In the genomic region with DNA sequence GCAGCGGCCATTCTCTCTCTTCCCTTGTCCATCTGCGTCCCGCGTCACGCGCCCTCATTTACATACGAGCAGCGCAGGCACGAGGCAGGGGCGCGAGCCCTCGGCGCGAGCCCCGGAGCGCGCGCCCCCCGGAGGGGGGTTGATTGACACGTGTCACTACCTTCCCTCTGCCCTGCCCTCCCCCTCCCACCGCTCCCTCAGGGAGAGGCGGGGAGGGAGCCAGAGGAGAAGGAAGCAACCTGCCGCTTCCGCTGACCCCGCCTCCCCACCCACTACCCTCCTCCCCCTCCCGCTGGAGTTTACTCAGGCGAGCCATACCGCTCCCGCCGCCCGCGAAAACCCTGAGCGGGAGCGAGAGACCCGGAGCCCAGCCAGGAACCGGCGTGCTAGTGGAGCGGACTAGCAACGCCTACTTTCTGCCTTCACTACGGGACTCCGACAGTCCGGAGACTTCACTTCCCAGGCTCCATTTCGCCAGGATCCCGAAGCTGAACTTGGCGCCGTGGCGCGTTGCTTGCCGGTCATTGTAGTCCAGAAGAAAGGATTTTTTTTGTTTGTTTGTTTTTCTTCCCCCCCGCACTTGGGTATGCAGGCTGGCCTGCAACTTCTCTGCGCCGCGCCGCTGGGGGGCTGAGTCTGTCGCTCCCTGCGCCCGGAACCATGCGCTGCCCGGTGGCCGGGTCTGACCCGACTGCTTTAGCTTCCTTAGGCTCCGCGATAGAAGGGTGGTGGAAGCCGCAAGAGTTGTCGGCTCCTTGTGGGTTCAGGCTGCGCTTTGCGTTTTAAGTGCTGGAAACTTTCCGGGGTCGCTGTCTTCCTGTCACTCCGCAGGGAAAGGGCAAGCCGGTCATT, we compare ENCODE assay signal across 1 cellular context.
TF ChIP-seq lines count a peak whose summit lies in the region.

TSS of gene LCORL (minus strand) at position 36 of the 852 bp plus-strand sequence. CDS start at position 32, 4 bp downstream.

TF ChIP-seq in SK-N-SH, 30 proteins besides CTCF, POLR2A, EP300 and RAD21 (continued from another document):
- TF ChIP-seq, protein P1, sequence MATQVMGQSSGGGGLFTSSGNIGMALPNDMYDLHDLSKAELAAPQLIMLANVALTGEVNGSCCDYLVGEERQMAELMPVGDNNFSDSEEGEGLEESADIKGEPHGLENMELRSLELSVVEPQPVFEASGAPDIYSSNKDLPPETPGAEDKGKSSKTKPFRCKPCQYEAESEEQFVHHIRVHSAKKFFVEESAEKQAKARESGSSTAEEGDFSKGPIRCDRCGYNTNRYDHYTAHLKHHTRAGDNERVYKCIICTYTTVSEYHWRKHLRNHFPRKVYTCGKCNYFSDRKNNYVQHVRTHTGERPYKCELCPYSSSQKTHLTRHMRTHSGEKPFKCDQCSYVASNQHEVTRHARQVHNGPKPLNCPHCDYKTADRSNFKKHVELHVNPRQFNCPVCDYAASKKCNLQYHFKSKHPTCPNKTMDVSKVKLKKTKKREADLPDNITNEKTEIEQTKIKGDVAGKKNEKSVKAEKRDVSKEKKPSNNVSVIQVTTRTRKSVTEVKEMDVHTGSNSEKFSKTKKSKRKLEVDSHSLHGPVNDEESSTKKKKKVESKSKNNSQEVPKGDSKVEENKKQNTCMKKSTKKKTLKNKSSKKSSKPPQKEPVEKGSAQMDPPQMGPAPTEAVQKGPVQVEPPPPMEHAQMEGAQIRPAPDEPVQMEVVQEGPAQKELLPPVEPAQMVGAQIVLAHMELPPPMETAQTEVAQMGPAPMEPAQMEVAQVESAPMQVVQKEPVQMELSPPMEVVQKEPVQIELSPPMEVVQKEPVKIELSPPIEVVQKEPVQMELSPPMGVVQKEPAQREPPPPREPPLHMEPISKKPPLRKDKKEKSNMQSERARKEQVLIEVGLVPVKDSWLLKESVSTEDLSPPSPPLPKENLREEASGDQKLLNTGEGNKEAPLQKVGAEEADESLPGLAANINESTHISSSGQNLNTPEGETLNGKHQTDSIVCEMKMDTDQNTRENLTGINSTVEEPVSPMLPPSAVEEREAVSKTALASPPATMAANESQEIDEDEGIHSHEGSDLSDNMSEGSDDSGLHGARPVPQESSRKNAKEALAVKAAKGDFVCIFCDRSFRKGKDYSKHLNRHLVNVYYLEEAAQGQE (IDR thresholded peaks at IDR 0.05; ENCODE audit: low read depth, low read length) = no peak
- peak; percentile 95 for TF ChIP-seq MXI1 (IDR thresholded peaks at IDR 0.05; ENCODE audit: low read depth, low read length)
- TF ChIP-seq CHD2 (IDR thresholded peaks at IDR 0.05; ENCODE audit: low read length, partially characterized antibody) = peak; percentile 82
- 0 out of 2 replicates have a peak, but pooled peaks have one; percentile 30 for TF ChIP-seq TEAD4 (IDR thresholded peaks at IDR 0.05; ENCODE audit: borderline replicate concordance, insufficient read depth)
- no peak for TF ChIP-seq GATA2 (CRISPR knock-in tag; IDR thresholded peaks at IDR 0.05)
- peak; percentile 0; the same call in 1 of the 2 replicates for TF ChIP-seq TCF12 (IDR thresholded peaks at IDR 0.05)
- peak; percentile 58 for TF ChIP-seq GABPA (IDR thresholded peaks at IDR 0.05; ENCODE audit: low read depth)
- 0 out of 2 replicates have a peak, but pooled peaks have one; percentile 14 for TF ChIP-seq RCOR1 (IDR thresholded peaks at IDR 0.05; ENCODE audit: low read length)
- TF ChIP-seq SIN3A (IDR thresholded peaks at IDR 0.05; ENCODE audit: borderline replicate concordance, low read depth, low read length) = peak; percentile 69; the same call in 1 of the 2 replicates
- TF ChIP-seq YY1 (IDR thresholded peaks at IDR 0.05; ENCODE audit: low read depth) = peak; percentile 69; the same call in 1 of the 2 replicates
- 0 out of 2 replicates have a peak, but pooled peaks have one; percentile 53 for TF ChIP-seq FOXM1 (IDR thresholded peaks at IDR 0.05; ENCODE audit: low read depth)
- TF ChIP-seq POLR2AphosphoS5 (IDR thresholded peaks at IDR 0.05; ENCODE audit: low read depth, low read length) = 0 out of 2 replicates have a peak, but pooled peaks have one; percentile 21
- TF ChIP-seq JUND (IDR thresholded peaks at IDR 0.05) = no peak
- TF ChIP-seq NFIC (IDR thresholded peaks at IDR 0.05; ENCODE audit: borderline replicate concordance) = 0 out of 2 replicates have a peak, but pooled peaks have one; percentile 10
- TF ChIP-seq MAX (IDR thresholded peaks at IDR 0.05; ENCODE audit: low read depth) = no peak; the same call in none of the 2 replicates
- TF ChIP-seq RFX5 (IDR thresholded peaks at IDR 0.05; ENCODE audit: low read length) = 0 out of 2 replicates have a peak, but pooled peaks have one; percentile 13
- no peak for TF ChIP-seq EZH2phosphoT487 (IDR thresholded peaks at IDR 0.05; ENCODE audit: borderline replicate concordance, low read depth)
- no peak for TF ChIP-seq RXRA (IDR thresholded peaks at IDR 0.05; ENCODE audit: borderline replicate concordance, low read depth)
- peak; percentile 27; the same call in 1 of the 2 replicates for TF ChIP-seq ELF1 (IDR thresholded peaks at IDR 0.05)
- no peak for TF ChIP-seq FOSL2 (IDR thresholded peaks at IDR 0.05; ENCODE audit: borderline replicate concordance, low read depth)
- TF ChIP-seq TAF1 (IDR thresholded peaks at IDR 0.05; ENCODE audit: borderline replicate concordance, low read depth, low read length) = peak; percentile 5; the same call in 1 of the 2 replicates
TF ChIP-seq in SK-N-SH: peak in this region for 18.
